29 cellular contexts compared by ENCODE assay signal in the genomic region with DNA sequence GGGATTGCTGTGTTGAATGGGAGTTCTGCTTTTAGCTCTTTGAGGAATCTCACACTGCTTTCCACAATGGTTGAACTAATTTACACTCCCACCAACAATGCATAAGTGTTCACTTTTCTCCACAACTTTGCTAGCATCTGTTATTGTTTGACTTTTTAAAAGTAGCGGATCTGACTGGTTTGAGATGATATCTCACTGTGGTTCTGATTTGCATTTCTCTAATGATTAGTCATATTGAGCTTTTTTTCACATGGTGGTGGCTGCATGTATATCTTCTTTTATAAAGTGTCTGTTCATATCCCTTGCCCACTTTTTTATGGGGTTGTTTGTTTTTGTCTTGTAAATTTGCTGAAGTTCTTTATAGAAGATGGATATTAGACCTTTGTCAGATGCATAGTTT.
"Had no signal": no experiment of that assay in that cellular context is flagged by ENCODE, and none has a peak within 500 bp of the region (broad histone marks: within the 10 kb centered on the region; RNA-seq: fewer than 3 reads in every experiment).

No MANE protein-coding gene starts in this region.

- H3K27me3 Mint-ChIP-seq: naive thymus-derived CD8-positive, alpha-beta T cell; stimulated activated naive CD8-positive, alpha-beta T cell treated with anti-CD3 and anti-CD28 coated beads, Interleukin-15, Interleukin-2, amounts not matched to agents 100 ng/mL and 50 ng/mL, for 24 hours had no signal

- H3K36me3 ChIP-seq: lower lobe of right lung, pancreas, prostate gland, suprapubic skin, thoracic aorta, tibial artery, upper lobe of right lung had no signal

- H3K4me1 Mint-ChIP-seq: naive thymus-derived CD8-positive, alpha-beta T cell; nephron; neural crest cell; stimulated activated effector memory CD8-positive, alpha-beta T cell treated with anti-CD3 and anti-CD28 coated beads, Interleukin-12 subunit alpha, Interleukin-12 subunit beta, amount 100 ng/mL, for 72 hours had no signal

- H3K4me3 Mint-ChIP-seq: naive thymus-derived CD8-positive, alpha-beta T cell; nephron; neural crest cell; stimulated activated effector memory CD8-positive, alpha-beta T cell treated with anti-CD3 and anti-CD28 coated beads, Interleukin-12 subunit alpha, Interleukin-12 subunit beta, amount 100 ng/mL, for 72 hours; stimulated activated naive CD8-positive, alpha-beta T cell treated with anti-CD3 and anti-CD28 coated beads, Interleukin-15, Interleukin-2, amounts not matched to agents 100 ng/mL and 50 ng/mL, for 24 hours had no signal

- H3K4me1 ChIP-seq: lower lobe of right lung, pancreas, prostate gland, suprapubic skin, tibial artery, upper lobe of right lung had no signal

- H3K27ac Mint-ChIP-seq: naive thymus-derived CD8-positive, alpha-beta T cell; nephron; stimulated activated effector memory CD8-positive, alpha-beta T cell treated with anti-CD3 and anti-CD28 coated beads, Interleukin-12 subunit alpha, Interleukin-12 subunit beta, amount 100 ng/mL, for 72 hours; stimulated activated naive CD8-positive, alpha-beta T cell treated with anti-CD3 and anti-CD28 coated beads, Interleukin-15, Interleukin-2, amounts not matched to agents 100 ng/mL and 50 ng/mL, for 24 hours had no signal

- H3K27ac ChIP-seq: lower lobe of right lung, pancreas, prostate gland, skin epidermis, suprapubic skin, thoracic aorta, tibial artery, upper lobe of right lung had no signal

- ATAC-seq: left ventricle myocardium superior; lower lobe of right lung; naive thymus-derived CD8-positive, alpha-beta T cell; pancreas; right cardiac atrium; sciatic nerve; stimulated activated effector memory CD8-positive, alpha-beta T cell treated with anti-CD3 and anti-CD28 coated beads, Interleukin-12 subunit alpha, Interleukin-12 subunit beta, amount 100 ng/mL, for 72 hours; upper lobe of right lung had no signal

- H3K4me3 ChIP-seq: lower lobe of right lung, pancreas, prostate gland, skin epidermis, suprapubic skin, thoracic aorta, tibial artery, upper lobe of right lung had no signal

- DNase-seq: hypothalamus; islet precursor cell; left ventricle myocardium superior; lower lobe of right lung; mammary epithelial cell; mesenchymal stem cell; naive thymus-derived CD8-positive, alpha-beta T cell; nucleus accumbens; pancreas; posterior cingulate gyrus; retina; right cardiac atrium; stimulated activated CD4-positive, alpha-beta T cell treated with anti-CD3 and anti-CD28 coated beads, Interleukin-12 subunit alpha, Interleukin-12 subunit beta, amount 100 ng/mL, for 4 hours; stimulated activated CD4-positive, alpha-beta T cell treated with anti-CD3 and anti-CD28 coated beads, Interleukin-15, amount 100 ng/mL, for 24 hours; stimulated activated CD4-positive, alpha-beta T cell treated with anti-CD3 and anti-CD28 coated beads, Interleukin-4, amount 100 ng/mL, for 24 hours; stimulated activated naive CD4-positive, alpha-beta T cell; tibial artery; trophoblast cell; upper lobe of right lung had no signal

- H3K9me3 ChIP-seq: lower lobe of right lung, pancreas, prostate gland, suprapubic skin, thoracic aorta, tibial artery, upper lobe of right lung had no signal

- H3K36me3 Mint-ChIP-seq: naive thymus-derived CD8-positive, alpha-beta T cell; stimulated activated effector memory CD8-positive, alpha-beta T cell treated with anti-CD3 and anti-CD28 coated beads, Interleukin-12 subunit alpha, Interleukin-12 subunit beta, amount 100 ng/mL, for 72 hours had no signal

- H3K27me3 ChIP-seq: pancreas, suprapubic skin, tibial artery, upper lobe of right lung had no signal

- FAIRE-seq: pancreas, urothelium cell line had no signal

- H3K9me3 Mint-ChIP-seq: nephron; stimulated activated naive CD8-positive, alpha-beta T cell treated with anti-CD3 and anti-CD28 coated beads, Interleukin-15, Interleukin-2, amounts not matched to agents 100 ng/mL and 50 ng/mL, for 24 hours had no signal
